25 cellular contexts compared by ENCODE assay signal in genomic region chr6:165718486-165718885, GRCh38. TPM values are rescaled to one million over a fixed set of nuclear protein-coding genes. Genes with fewer than 3 reads are reported as not detected.
A peak's percentile ranks its signal among the peaks of the same experiment; 100 is the strongest.
DNase-seq lines count a peak whose midpoint lies in the region; ATAC-seq and TF ChIP-seq lines count a peak whose summit lies in the region.
"Had no signal": no experiment of that assay in that cellular context is flagged by ENCODE, and none has a peak within 500 bp of the region (broad histone marks: within the 10 kb centered on the region; RNA-seq: fewer than 3 reads in every experiment).

No MANE protein-coding gene starts in this region.

- WGBS in aorta, 2 donors: 1 to 2% methylated on average over 4 of the region's 4 CpGs

- H3K9me2 ChIP-seq in HCT116 (ENCODE audit: insufficient read depth) (no peaks in the 10 kb centered on the region), PC-3 (replicated peaks; ENCODE audit: low read length) (no peaks in the 10 kb centered on the region)

- RAD21 ChIA-PET in HCT116 (lab: Charles Lee; ENCODE audit: low non-redundant PET in 1 of 2, low total read pairs in 2 of 2, uncharacterized antibody in 2 of 2, unreplicated experiment in 2 of 2): no interaction called here

- H3K4me3 ChIP-seq in HCT116 (replicated peaks in 1 of 2; ENCODE audit: low read depth in 1 of 2, low read length in 2 of 2) (no peak overlapping the region), astrocyte of the spinal cord (ENCODE audit: low read depth, low read length) (no peak overlapping the region), aorta (ENCODE audit: low read length in 2 of 2) (peak overlapping the region in 1 of 2 donors; percentile 32), PC-3 (ENCODE audit: low read length) (no peak overlapping the region)
- H3K4me3 ChIP-seq: PC-9 had no signal

- no peaks in the 10 kb centered on the region for H4K20me1 ChIP-seq in HCT116 (ENCODE audit: insufficient read depth)
- no peaks in the 10 kb centered on the region for H4K20me1 ChIP-seq in PC-3 (ENCODE audit: low read length)

- in situ Hi-C loops in astrocyte of the spinal cord (cut with HindIII; ENCODE audit: low sequenced_read_pairs): no loop called here

- no peaks in the 10 kb centered on the region for H3F3A ChIP-seq in PC-3 (ENCODE audit: low read length, unreplicated experiment)

- CTCF ChIA-PET in HCT116 (lab: Charles Lee): no interaction called here
- CTCF ChIA-PET in PC-3 (lab: Charles Lee): no interaction called here

- no peaks in the 10 kb centered on the region for H3K27me3 ChIP-seq in HCT116 (ENCODE audit: insufficient read depth, low read length)
- no peaks in the 10 kb centered on the region for H3K27me3 ChIP-seq in aorta (ENCODE audit: control insufficient read depth in 1 of 2, insufficient read depth in 2 of 2, low read length in 1 of 2)
- H3K27me3 ChIP-seq in PC-3 (ENCODE audit: low read length): no peaks in the 10 kb centered on the region; the same call in 1 of the 2 replicates

- TF ChIP-seq CTCF in HCT116 (IDR thresholded peaks at IDR 0.05 in 2 of 3, conservative IDR thresholded peaks at IDR 0.05 in 1 of 3; ENCODE audit: borderline replicate concordance in 1 of 3, insufficient read depth in 1 of 3, low read depth in 2 of 3, low read length in 2 of 3) (no peak), astrocyte of the spinal cord (IDR thresholded peaks at IDR 0.05; ENCODE audit: low read depth, low read length) (no peak), omental fat pad (IDR thresholded peaks at IDR 0.05) (no peak), PC-3 (conservative IDR thresholded peaks at IDR 0.05; ENCODE audit: low read depth, low read length) (no peak), type B pancreatic cell (conservative IDR thresholded peaks at IDR 0.05) (no peak)

- no peaks in the 10 kb centered on the region for H3K9me3 Mint-ChIP-seq in type B pancreatic cell
- H3K9me3 Mint-ChIP-seq: nephron progenitor cell; stimulated activated memory B cell treated with anti-CD40 and anti-IgM and Interleukin-4, amounts not matched to agents 10 μg/mL and 1 μg/mL and 100 μg/mL, for 72 hours had no signal

- H3K9me3 ChIP-seq in HCT116 (ENCODE audit: control insufficient read depth in 1 of 2, insufficient read depth in 1 of 2, low read depth in 1 of 2, low read length in 2 of 2): no peaks in the 10 kb centered on the region
- no peaks in the 10 kb centered on the region for H3K9me3 ChIP-seq in aorta (ENCODE audit: control insufficient read depth, low read length)
- no peaks in the 10 kb centered on the region for H3K9me3 ChIP-seq in PC-3 (ENCODE audit: low read length)
- H3K9me3 ChIP-seq: BE2C had no signal

- H3K4me2 ChIP-seq in HCT116 (ENCODE audit: low read length) (peak overlapping the region; percentile 40), PC-3 (ENCODE audit: low read length) (no peak overlapping the region)
- H3K4me2 ChIP-seq: PC-9 had no signal

- H3K4me1 ChIP-seq in HCT116 (ENCODE audit: control insufficient read depth in 1 of 2, insufficient read depth in 2 of 2, low read length in 2 of 2) (peaks cover 5 to 18% of the 10 kb centered on the region in 2 experiments; a peak in 3 of 4 replicates), aorta (ENCODE audit: control insufficient read depth in 1 of 2, insufficient read depth in 2 of 2, low read length in 2 of 2) (no peaks in the 10 kb centered on the region), PC-3 (ENCODE audit: insufficient read depth, low read length) (no peaks in the 10 kb centered on the region)
- H3K4me1 ChIP-seq: BE2C had no signal

- POLR2A ChIA-PET in HCT116 (lab: Charles Lee) (no interaction called here), PC-3 (lab: Charles Lee; ENCODE audit: unreplicated experiment) (no interaction called here)

- peak; percentile 17; the same call in 1 of the 2 replicates for ATAC-seq in HCT116
- ATAC-seq in aorta (ENCODE audit: low FRiP score): no peak
- no peak for ATAC-seq in omental fat pad (ENCODE audit: low FRiP score)
- no peak for ATAC-seq in PC-3
- ATAC-seq: activated CD8-positive, alpha-beta T cell treated with anti-CD3 and anti-CD28 coated beads, Interleukin-2, amount 10 ng/mL, durations not matched to agents 7 days and 5 days; left colon; stimulated activated memory B cell treated with anti-CD40 and anti-IgM and Interleukin-4, amounts not matched to agents 10 μg/mL and 1 μg/mL and 100 μg/mL, for 72 hours had no signal

- TF ChIP-seq POLR2A in HCT116 (IDR thresholded peaks at IDR 0.05; ENCODE audit: borderline replicate concordance, extremely low read depth, insufficient read depth, insufficient read length): no peak

- H3K27me3 Mint-ChIP-seq in type B pancreatic cell: peaks cover 24% of the 10 kb centered on the region

- no peaks in the 10 kb centered on the region for H3K36me3 Mint-ChIP-seq in type B pancreatic cell
- H3K36me3 Mint-ChIP-seq: stimulated activated memory B cell treated with anti-CD40 and anti-IgM and Interleukin-4, amounts not matched to agents 10 μg/mL and 1 μg/mL and 100 μg/mL, for 72 hours had no signal

- BruUV-seq in HCT116 (replicated peaks; lab: Mats Ljungman, UMichigan) (no TSS peak), PC-3 (replicated peaks; lab: Mats Ljungman, UMichigan) (no TSS peak)

- H3K9ac ChIP-seq in HCT116 (ENCODE audit: low read length) (no peak overlapping the region), PC-3 (ENCODE audit: low read length) (no peak overlapping the region)

- intact Hi-C loops in HCT116 (cut with micrococcal nuclease) (no loop called here), aorta (cut with DNase I) (loop anchor here in 1 of 2 donors (1.0 kb wide), 1 partner anchor 56 kb away; no protein-coding TSS in a partner anchor), PC-3 (cut with micrococcal nuclease) (no loop called here)

- H3K4me3 Mint-ChIP-seq in type B pancreatic cell: no peak overlapping the region
- H3K4me3 Mint-ChIP-seq: activated CD8-positive, alpha-beta T cell treated with anti-CD3 and anti-CD28 coated beads, Interleukin-2, amount 10 ng/mL, durations not matched to agents 7 days and 5 days; nephron progenitor cell; stimulated activated memory B cell treated with anti-CD40 and anti-IgM and Interleukin-4, amounts not matched to agents 10 μg/mL and 1 μg/mL and 100 μg/mL, for 72 hours had no signal

- H3K27ac Mint-ChIP-seq in type B pancreatic cell: no peak overlapping the region
- H3K27ac Mint-ChIP-seq: activated CD8-positive, alpha-beta T cell treated with anti-CD3 and anti-CD28 coated beads, Interleukin-2, amount 10 ng/mL, durations not matched to agents 7 days and 5 days; nephron progenitor cell; stimulated activated memory B cell treated with anti-CD40 and anti-IgM and Interleukin-4, amounts not matched to agents 10 μg/mL and 1 μg/mL and 100 μg/mL, for 72 hours had no signal

- no peaks in the 10 kb centered on the region for H3K36me3 ChIP-seq in HCT116 (ENCODE audit: control insufficient read depth in 1 of 2, insufficient read depth in 2 of 2, low read length in 2 of 2)
- H3K36me3 ChIP-seq in aorta (ENCODE audit: control insufficient read depth in 1 of 2, insufficient read depth in 2 of 2, low read length in 1 of 2): no peaks in the 10 kb centered on the region
- no peaks in the 10 kb centered on the region for H3K36me3 ChIP-seq in PC-3 (ENCODE audit: low read depth, low read length)
- H3K36me3 ChIP-seq: BE2C had no signal

- H3K79me2 ChIP-seq in HCT116 (ENCODE audit: insufficient read depth, low read length) (no peaks in the 10 kb centered on the region), PC-3 (ENCODE audit: low read length) (no peaks in the 10 kb centered on the region)

- peaks cover 19% of the 10 kb centered on the region for H3K4me1 Mint-ChIP-seq in type B pancreatic cell (ENCODE audit: unreplicated experiment)
- H3K4me1 Mint-ChIP-seq: stimulated activated memory B cell treated with anti-CD40 and anti-IgM and Interleukin-4, amounts not matched to agents 10 μg/mL and 1 μg/mL and 100 μg/mL, for 72 hours had no signal

- H3K27ac ChIP-seq in HCT116 (ENCODE audit: low read depth, low read length) (no peak overlapping the region), aorta (ENCODE audit: low read depth in 1 of 2, low read length in 2 of 2) (peak overlapping the region; percentile 83 to 94), PC-3 (ENCODE audit: low read length) (no peak overlapping the region)
- H3K27ac ChIP-seq: PC-9 had no signal

- no peak for TF ChIP-seq RAD21 in HCT116 (IDR thresholded peaks at IDR 0.05; ENCODE audit: low read depth)

- no peak for DNase-seq in HCT116 (ENCODE audit: low read depth, low spot score)
- DNase-seq in astrocyte of the spinal cord (ENCODE audit: low read depth, low spot score): peak; percentile 62
- DNase-seq in kidney glomerular epithelial cell (lab: John Stamatoyannopoulos, UW): peak; percentile 18
- DNase-seq in aorta: no peak
- no peak for DNase-seq in omental fat pad (ENCODE audit: low spot score)
- DNase-seq in PC-3: no peak
- no peak for DNase-seq in type B pancreatic cell (ENCODE audit: extremely low spot score, unreplicated experiment)
- DNase-seq: activated CD4-positive, alpha-beta T cell treated with anti-CD3 and anti-CD28 coated beads for 1 hour; activated CD8-positive, alpha-beta T cell treated with anti-CD3 and anti-CD28 coated beads, Interleukin-2, amount 10 ng/mL, durations not matched to agents 7 days and 5 days; activated naive CD4-positive, alpha-beta T cell treated with Interleukin-2 at 50 U/mL for 16 hours; activated T-cell treated with anti-CD3 and anti-CD28 coated beads, Interleukin-2, amount 50 U/mL, for 1 hour; anterior cingulate cortex; BE2C; DMS79 treated with DMSO at 0.1 percent for 48 hours; head of caudate nucleus; left colon; NCI-H1092; NCI-H2029; nephron progenitor cell; posterior cingulate gyrus; SHP77 treated with DMSO at 0.1 percent for 48 hours; stimulated activated CD4-positive, alpha-beta T cell treated with anti-CD3 and anti-CD28 coated beads, Interleukin-1b, Interleukin-23, amount 100 ng/mL, for 48 hours; T-helper 1 cell had no signal

- H2AFZ ChIP-seq in HCT116 (ENCODE audit: low read depth, low read length, poor library complexity, severe bottlenecking) (no peak overlapping the region), PC-3 (ENCODE audit: low read length) (no peak overlapping the region)
- H2AFZ ChIP-seq: PC-9 had no signal

TF ChIP-seq in HCT116, 20 proteins besides CTCF, POLR2A, EP300 and RAD21 (continues in another document):
- TF ChIP-seq MAX (IDR thresholded peaks at IDR 0.05) (no peak), ATF3 (IDR thresholded peaks at IDR 0.05) (no peak), CBX3 (IDR thresholded peaks at IDR 0.05; ENCODE audit: low read depth) (no peak)

RNA-seq across cellular contexts. Expression of gene PDE10A, which starts 55.4 kb away (rescaled TPM):
- total RNA-seq in HCT116 (2021; ENCODE audit: unreplicated experiment) (0.37 TPM), aorta (10 to 100 TPM in 1 of 2 donors, 1 to 10 TPM in 1; 8.7 to 17.1 TPM), omental fat pad (10 to 100 TPM in 3 of 4 donors, 1 to 10 TPM in 1; 9.1 to 75.3 (median 15.6) TPM), PC-3 (2014; rRNA removed) (0.92 and 2.1 TPM in 2 replicates), type B pancreatic cell (ENCODE audit: low replicate concordance) (6.6 and 10.8 TPM in 2 replicates)
- 0.05 and 0.07 TPM in 2 replicates for polyA plus RNA-seq in HCT116 (2012)
- polyA plus RNA-seq in aorta: 1 to 10 TPM in 1 of 2 donors, under 1 TPM in 1; 0.75 to 3.8 TPM
- total RNA-seq: activated CD8-positive, alpha-beta T cell treated with anti-CD3 and anti-CD28 coated beads, Interleukin-2, amount 10 ng/mL, durations not matched to agents 7 days and 5 days; PC-9 had no signal

Comparison
In these comparisons a context has a peak if more than half of its experiments do, and no peak if none do; other contexts are left out.
1. DNase-seq: peak in astrocyte of the spinal cord (single experiment) and kidney glomerular epithelial cell (single experiment); none in HCT116 (single experiment), aorta (0 of 2), omental fat pad (single experiment), PC-3 (single experiment) and type B pancreatic cell (single experiment).
2. H3K27ac ChIP-seq: peak in aorta (2 of 2); none in HCT116 (single experiment) and PC-3 (single experiment).